ENCODE assay signal across 17 cellular contexts in the genomic region with DNA sequence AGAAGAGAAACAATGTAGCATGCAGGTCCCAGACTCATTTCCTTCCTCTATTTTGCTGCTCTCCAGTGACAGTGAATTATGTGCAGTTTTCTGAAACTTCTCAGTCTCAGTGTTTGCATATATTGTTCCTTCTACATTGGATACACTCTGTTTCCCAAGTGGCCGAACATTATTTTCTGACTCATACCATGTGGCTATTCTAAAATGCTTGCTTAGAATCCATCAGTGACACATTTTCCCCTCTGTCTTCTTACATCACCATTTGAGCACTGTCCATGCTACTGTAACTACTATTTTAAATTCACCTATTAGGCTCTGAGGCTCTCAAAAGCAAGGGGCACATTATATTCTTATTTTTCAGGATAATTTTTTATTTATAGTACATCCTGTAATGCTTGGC.
DNase-seq lines count a peak whose midpoint lies in the region; ATAC-seq, FAIRE-seq and TF ChIP-seq lines count a peak whose summit lies in the region.
"Had no signal": no experiment of that assay in that cellular context is flagged by ENCODE, and none has a peak within 500 bp of the region (broad histone marks: within the 10 kb centered on the region; RNA-seq: fewer than 3 reads in every experiment).

No MANE protein-coding gene starts in this region.

- H3K36me3 Mint-ChIP-seq in astrocyte (ENCODE audit: low read depth, unreplicated experiment) (no peaks in the 10 kb centered on the region), natural killer cell (no peaks in the 10 kb centered on the region)
- H3K36me3 Mint-ChIP-seq: CD4-positive, alpha-beta memory T cell had no signal

- no peak overlapping the region for H3K4me2 ChIP-seq in astrocyte (ENCODE audit: low read length)
- H3K4me2 ChIP-seq: KMS-11 had no signal

- H3K79me2 ChIP-seq in astrocyte (ENCODE audit: insufficient read depth, low read length): no peaks in the 10 kb centered on the region

- H3K4me3 ChIP-seq in astrocyte (ENCODE audit: insufficient read depth, low read depth, low read length): no peak overlapping the region

- no peak for FAIRE-seq in astrocyte (lab: Jason Lieb, UNC)
- FAIRE-seq: GM12892 had no signal

- H3K9me3 ChIP-seq in astrocyte (ENCODE audit: insufficient read depth, low read depth, low read length): no peaks in the 10 kb centered on the region
- H3K9me3 ChIP-seq: BE2C had no signal

- no peaks in the 10 kb centered on the region for H3K27me3 Mint-ChIP-seq in astrocyte (ENCODE audit: low read depth, unreplicated experiment)
- H3K27me3 Mint-ChIP-seq in natural killer cell (ENCODE audit: low read depth in 2 of 2): no peaks in the 10 kb centered on the region
- H3K27me3 Mint-ChIP-seq: CD4-positive, alpha-beta memory T cell had no signal

- H3K4me1 Mint-ChIP-seq in astrocyte (ENCODE audit: low read depth, unreplicated experiment) (peaks cover 8% of the 10 kb centered on the region), natural killer cell (no peaks in the 10 kb centered on the region)
- H3K4me1 Mint-ChIP-seq: CD4-positive, alpha-beta memory T cell had no signal

- no peaks in the 10 kb centered on the region for H3K36me3 ChIP-seq in astrocyte (ENCODE audit: insufficient read depth, low read length)
- H3K36me3 ChIP-seq: BE2C had no signal

- no peaks in the 10 kb centered on the region for H3K9me3 Mint-ChIP-seq in astrocyte (ENCODE audit: unreplicated experiment)
- H3K9me3 Mint-ChIP-seq in natural killer cell: peaks cover 2 to 9% of the 10 kb centered on the region in 2 donors

- peak overlapping the region; percentile 14 for H2AFZ ChIP-seq in astrocyte (ENCODE audit: low read depth, low read length)

- H3K27ac Mint-ChIP-seq in astrocyte (ENCODE audit: unreplicated experiment) (no peak overlapping the region), natural killer cell (no peak overlapping the region)
- H3K27ac Mint-ChIP-seq: CD4-positive, alpha-beta memory T cell had no signal

- no peak overlapping the region for H3K27ac ChIP-seq in astrocyte (ENCODE audit: low read depth, low read length)
- H3K27ac ChIP-seq: KMS-11 had no signal

- peak; percentile 7 for DNase-seq in M059J (ENCODE audit: low read depth)
- DNase-seq in astrocyte (ENCODE audit: low read depth): peak; percentile 61
- peak; percentile 22 for DNase-seq in glomerular visceral epithelial cell (ENCODE audit: extremely low spot score)
- peak; percentile 76 for DNase-seq in stromal cell of bone marrow (ENCODE audit: low read depth)
- no peak for DNase-seq in natural killer cell
- no peak for DNase-seq in SHP77 treated with DMSO at 0.1 percent for 48 hours (lab: John Stamatoyannopoulos, UW)
- DNase-seq: BE2C; CD4-positive, alpha-beta memory T cell; DMS79 treated with DMSO at 0.1 percent for 48 hours; GOT3; NCI-H1436; NCI-H2029 treated with DMSO at 0.1 percent for 48 hours; NCI-H510A treated with DMSO at 0.1 percent for 48 hours; SIG-M5 had no signal

- no peak overlapping the region for H3K9ac ChIP-seq in astrocyte (ENCODE audit: low read length)
- H3K9ac ChIP-seq: KMS-11 had no signal

- ATAC-seq in natural killer cell (no peak), GM21528 (IDR thresholded peaks at IDR 0.05; ENCODE audit: low FRiP score, unreplicated experiment) (no peak)

- intact Hi-C loops in natural killer cell (cut with micrococcal nuclease): no loop called here

- no peaks in the 10 kb centered on the region for H4K20me1 ChIP-seq in astrocyte (ENCODE audit: insufficient read depth, low read length)

- no peaks in the 10 kb centered on the region for H3K27me3 ChIP-seq in astrocyte (ENCODE audit: insufficient read depth, low read length)
- H3K27me3 ChIP-seq: BE2C had no signal

- H3K4me3 Mint-ChIP-seq in astrocyte (ENCODE audit: unreplicated experiment) (no peak overlapping the region), natural killer cell (no peak overlapping the region)
- H3K4me3 Mint-ChIP-seq: CD4-positive, alpha-beta memory T cell had no signal

- no peak for TF ChIP-seq CTCF in astrocyte (IDR thresholded peaks at IDR 0.05; ENCODE audit: insufficient read depth, low read depth, low read length)
- no peak for TF ChIP-seq CTCF in natural killer cell (IDR thresholded peaks at IDR 0.05)

- H3K4me1 ChIP-seq in astrocyte (ENCODE audit: insufficient read depth, low read length): no peaks in the 10 kb centered on the region
- H3K4me1 ChIP-seq: BE2C had no signal

Comparison
In these comparisons a context has a peak if more than half of its experiments do, and no peak if none do; other contexts are left out.
1. DNase-seq: peak in M059J (single experiment), astrocyte (single experiment), glomerular visceral epithelial cell (single experiment) and stromal cell of bone marrow (single experiment); none in natural killer cell (single experiment) and SHP77 treated with DMSO at 0.1 percent for 48 hours (single experiment).